ENCODE assay signal across 8 cellular contexts in genomic region chr2:213934560-213934959, GRCh38.
A peak's percentile ranks its signal among the peaks of the same experiment; 100 is the strongest.
DNase-seq lines count a peak whose midpoint lies in the region; ATAC-seq and TF ChIP-seq lines count a peak whose summit lies in the region.

No MANE protein-coding gene starts in this region.

- no peaks in the 10 kb centered on the region for H3K4me1 Mint-ChIP-seq in activated T-cell treated with anti-CD3 and anti-CD28 coated beads, Interleukin-2, amount 50 U/mL, for 24 hours (ENCODE audit: low read depth)

- DNase-seq in NCI-H146 (lab: John Stamatoyannopoulos, UW) (peak; percentile 2), NCI-H146 treated with DMSO at 0.1 percent for 48 hours (lab: John Stamatoyannopoulos, UW; ENCODE audit: unreplicated experiment) (no peak), cardiac fibroblast (ENCODE audit: low read depth in 2 of 2) (peak; percentile 31 to 41), smooth muscle cell (lab: John Stamatoyannopoulos, UW; ENCODE audit: unreplicated experiment) (no peak)
- DNase-seq in activated T-cell treated with anti-CD3 and anti-CD28 coated beads, Interleukin-2, amount 50 U/mL, for 24 hours: no peak
- DNase-seq in stimulated activated CD4-positive, alpha-beta T cell treated with anti-CD3 and anti-CD28 coated beads, Interleukin-2, amount 100 ng/mL, for 48 hours: no peak

- WGBS in smooth muscle cell (ENCODE audit: low lambda C conversion rate): 90% methylated on average over 1 of the region's 1 CpG

- H4K20me1 ChIP-seq in smooth muscle cell (ENCODE audit: low read depth): no peaks in the 10 kb centered on the region

- H3K9ac ChIP-seq in smooth muscle cell (ENCODE audit: low read depth): no peak overlapping the region

- H3K36me3 Mint-ChIP-seq in activated T-cell treated with anti-CD3 and anti-CD28 coated beads, Interleukin-2, amount 50 U/mL, for 24 hours (ENCODE audit: low read depth): no peaks in the 10 kb centered on the region

- no peak overlapping the region for H3K4me3 Mint-ChIP-seq in activated T-cell treated with anti-CD3 and anti-CD28 coated beads, Interleukin-2, amount 50 U/mL, for 24 hours

- H3K36me3 ChIP-seq in smooth muscle cell (ENCODE audit: low read depth): no peaks in the 10 kb centered on the region

- H3K79me2 ChIP-seq in smooth muscle cell (ENCODE audit: low read depth): no peaks in the 10 kb centered on the region

- H3K4me3 ChIP-seq in cardiac fibroblast (replicated peaks in 1 of 2; ENCODE audit: low read depth in 2 of 2, low read length in 2 of 2): no peak overlapping the region
- H3K4me3 ChIP-seq in smooth muscle cell: no peak overlapping the region

- no peaks in the 10 kb centered on the region for H3F3A ChIP-seq in smooth muscle cell (ENCODE audit: low read depth)

- no peaks in the 10 kb centered on the region for H3K4me1 ChIP-seq in smooth muscle cell (ENCODE audit: low read depth)

- no peaks in the 10 kb centered on the region for H3K27me3 ChIP-seq in smooth muscle cell (ENCODE audit: low read depth)

- H2AFZ ChIP-seq in smooth muscle cell (ENCODE audit: low read depth): no peak overlapping the region

- H3K4me2 ChIP-seq in smooth muscle cell: no peak overlapping the region

- peak; percentile 55 for TF ChIP-seq CTCF in cardiac fibroblast (IDR thresholded peaks at IDR 0.05; ENCODE audit: low read depth, low read length)
- peak; percentile 40 for TF ChIP-seq CTCF in smooth muscle cell (IDR thresholded peaks at IDR 0.05; ENCODE audit: borderline replicate concordance, insufficient read depth, poor library complexity, severe bottlenecking)

- no peaks in the 10 kb centered on the region for H3K27me3 Mint-ChIP-seq in activated T-cell treated with anti-CD3 and anti-CD28 coated beads, Interleukin-2, amount 50 U/mL, for 24 hours

- no peaks in the 10 kb centered on the region for H3K9me3 ChIP-seq in smooth muscle cell (replicated peaks; ENCODE audit: low read depth)

- H3K9me3 Mint-ChIP-seq in activated T-cell treated with anti-CD3 and anti-CD28 coated beads, Interleukin-2, amount 50 U/mL, for 24 hours: no peaks in the 10 kb centered on the region

- peak; percentile 98 for ATAC-seq in GM21528 (IDR thresholded peaks at IDR 0.05; ENCODE audit: low FRiP score, unreplicated experiment)
- peak; percentile 95 for ATAC-seq in HG03575 (IDR thresholded peaks at IDR 0.05; ENCODE audit: extremely low read depth, insufficient number of reproducible peaks, low FRiP score, unreplicated experiment)

- H3K27ac ChIP-seq in smooth muscle cell (ENCODE audit: low read depth): no peak overlapping the region

- no peak overlapping the region for H3K27ac Mint-ChIP-seq in activated T-cell treated with anti-CD3 and anti-CD28 coated beads, Interleukin-2, amount 50 U/mL, for 24 hours

Comparison
In these comparisons a context has a peak if more than half of its experiments do, and no peak if none do; other contexts are left out.
1. DNase-seq: peak in NCI-H146 (single experiment) and cardiac fibroblast (2 of 2); none in NCI-H146 treated with DMSO at 0.1 percent for 48 hours (single experiment), smooth muscle cell (single experiment), activated T-cell treated with anti-CD3 and anti-CD28 coated beads, Interleukin-2, amount 50 U/mL, for 24 hours (single experiment) and stimulated activated CD4-positive, alpha-beta T cell treated with anti-CD3 and anti-CD28 coated beads, Interleukin-2, amount 100 ng/mL, for 48 hours (0 of 2).